Comparison of ENCODE assay signal across 11 cellular contexts in genomic region chr4:163991268-163991667, GRCh38.
"Had no signal": no experiment of that assay in that cellular context is flagged by ENCODE, and none has a peak within 500 bp of the region (broad histone marks: within the 10 kb centered on the region; RNA-seq: fewer than 3 reads in every experiment).

No MANE protein-coding gene starts in this region.

- H3K4me3 Mint-ChIP-seq: activated naive CD4-positive, alpha-beta T cell treated with anti-CD3 and anti-CD28 coated beads, Interleukin-2, amount 10 ng/mL, durations not matched to agents 7 days and 5 days; neural crest cell had no signal

- H3K9me3 Mint-ChIP-seq: activated naive CD4-positive, alpha-beta T cell treated with anti-CD3 and anti-CD28 coated beads, Interleukin-2, amount 10 ng/mL, durations not matched to agents 7 days and 5 days; activated T-helper 2 cell treated with anti-CD3 and anti-CD28 coated beads, Interferon-gamma antibody, Interleukin-2, Interleukin-4, amounts not matched to agents 10 μg/mL and 5 μg/mL and 100 μg/mL, durations not matched to agents 14 hours and 24 hours and 36 hours; neural crest cell had no signal

- H3K9ac ChIP-seq: parathyroid adenoma had no signal

- H3K36me3 Mint-ChIP-seq: activated naive CD4-positive, alpha-beta T cell treated with anti-CD3 and anti-CD28 coated beads, Interleukin-2, amount 10 ng/mL, durations not matched to agents 7 days and 5 days had no signal

- DNase-seq: activated naive CD4-positive, alpha-beta T cell treated with anti-CD3 and anti-CD28 coated beads, Interleukin-2, amount 10 ng/mL, durations not matched to agents 7 days and 5 days; heart right ventricle; left ventricle myocardium superior; right cardiac atrium; T-helper 2 cell had no signal

- H3K27ac ChIP-seq: heart right ventricle, parathyroid adenoma, tibial nerve, vagina had no signal

- H3K36me3 ChIP-seq: heart right ventricle, tibial nerve, vagina had no signal

- H3K4me2 ChIP-seq: smooth muscle cell had no signal

- H3K4me3 ChIP-seq: heart right ventricle, smooth muscle cell, tibial nerve, vagina had no signal

- H3K27ac Mint-ChIP-seq: activated naive CD4-positive, alpha-beta T cell treated with anti-CD3 and anti-CD28 coated beads, Interleukin-2, amount 10 ng/mL, durations not matched to agents 7 days and 5 days; activated T-helper 2 cell treated with anti-CD3 and anti-CD28 coated beads, Interferon-gamma antibody, Interleukin-2, Interleukin-4, amounts not matched to agents 10 μg/mL and 5 μg/mL and 100 μg/mL, durations not matched to agents 14 hours and 24 hours and 36 hours had no signal

- H3K4me1 ChIP-seq: heart right ventricle, parathyroid adenoma, tibial nerve, vagina had no signal

- H3K9me3 ChIP-seq: heart right ventricle, tibial nerve, vagina had no signal

- ATAC-seq: heart right ventricle, left ventricle myocardium superior, right cardiac atrium had no signal

- H3K27me3 Mint-ChIP-seq: activated naive CD4-positive, alpha-beta T cell treated with anti-CD3 and anti-CD28 coated beads, Interleukin-2, amount 10 ng/mL, durations not matched to agents 7 days and 5 days had no signal

- H3K4me1 Mint-ChIP-seq: activated naive CD4-positive, alpha-beta T cell treated with anti-CD3 and anti-CD28 coated beads, Interleukin-2, amount 10 ng/mL, durations not matched to agents 7 days and 5 days had no signal

- H2AFZ ChIP-seq: parathyroid adenoma had no signal

- H3K79me2 ChIP-seq: parathyroid adenoma had no signal

- H3K27me3 ChIP-seq: heart right ventricle, tibial nerve, vagina had no signal
